Comparison of ENCODE assay signal across 17 cellular contexts in genomic region chr4:43238556-43238955, GRCh38.
A peak's percentile ranks its signal among the peaks of the same experiment; 100 is the strongest.
DNase-seq lines count a peak whose midpoint lies in the region; ATAC-seq and TF ChIP-seq lines count a peak whose summit lies in the region.
"Had no signal": no experiment of that assay in that cellular context is flagged by ENCODE, and none has a peak within 500 bp of the region (broad histone marks: within the 10 kb centered on the region; RNA-seq: fewer than 3 reads in every experiment).

No MANE protein-coding gene starts in this region.

- peak overlapping the region; percentile 85 for H3K27ac ChIP-seq in WERI-Rb-1
- H3K27ac ChIP-seq: BLaER1, C4-2B had no signal

- DNase-seq in WERI-Rb-1 (peak; percentile 21), globus pallidus (ENCODE audit: low spot score) (peak; percentile 18), midbrain (lab: John Stamatoyannopoulos, UW) (peak; percentile 24), superior temporal gyrus (ENCODE audit: extremely low spot score) (peak; percentile 20), activated gamma-delta T cell (lab: John Stamatoyannopoulos, UW) (no peak), cerebellum (ENCODE audit: low spot score) (no peak)
- DNase-seq: Caco-2; CD4-positive, CD25-positive, alpha-beta regulatory T cell; CD8-positive, alpha-beta T cell; DMS153; DND-41; GOT3; HFFc6 had no signal

- no peak overlapping the region for H3K4me3 ChIP-seq in WERI-Rb-1 (ENCODE audit: low read depth, low read length)
- H3K4me3 ChIP-seq: BLaER1, HAP-1 had no signal

- TF ChIP-seq CTCF in WERI-Rb-1 (IDR thresholded peaks at IDR 0.05; ENCODE audit: low read depth, low read length) = no peak

- H3K27me3 ChIP-seq in WERI-Rb-1 (ENCODE audit: insufficient read depth, low read depth, severe bottlenecking) = no peaks in the 10 kb centered on the region
- H3K27me3 ChIP-seq: BLaER1 had no signal

- H3K9me3 ChIP-seq in WERI-Rb-1 (ENCODE audit: severe bottlenecking) = peaks cover 2% of the 10 kb centered on the region
- H3K9me3 ChIP-seq: BLaER1, Caco-2, HAP-1 had no signal

- H3K36me3 ChIP-seq in WERI-Rb-1 = no peaks in the 10 kb centered on the region
- H3K36me3 ChIP-seq: BLaER1, HAP-1 had no signal

- no peak for ATAC-seq in GM19467 (IDR thresholded peaks at IDR 0.05; ENCODE audit: unreplicated experiment)
- ATAC-seq: CD8-positive, alpha-beta T cell had no signal

Comparison
In these comparisons a context has a peak if more than half of its experiments do, and no peak if none do; other contexts are left out.
1. DNase-seq: peak in WERI-Rb-1 (single experiment), globus pallidus (single experiment), midbrain (single experiment) and superior temporal gyrus (single experiment); none in activated gamma-delta T cell (single experiment) and cerebellum (single experiment).